In the genomic region with DNA sequence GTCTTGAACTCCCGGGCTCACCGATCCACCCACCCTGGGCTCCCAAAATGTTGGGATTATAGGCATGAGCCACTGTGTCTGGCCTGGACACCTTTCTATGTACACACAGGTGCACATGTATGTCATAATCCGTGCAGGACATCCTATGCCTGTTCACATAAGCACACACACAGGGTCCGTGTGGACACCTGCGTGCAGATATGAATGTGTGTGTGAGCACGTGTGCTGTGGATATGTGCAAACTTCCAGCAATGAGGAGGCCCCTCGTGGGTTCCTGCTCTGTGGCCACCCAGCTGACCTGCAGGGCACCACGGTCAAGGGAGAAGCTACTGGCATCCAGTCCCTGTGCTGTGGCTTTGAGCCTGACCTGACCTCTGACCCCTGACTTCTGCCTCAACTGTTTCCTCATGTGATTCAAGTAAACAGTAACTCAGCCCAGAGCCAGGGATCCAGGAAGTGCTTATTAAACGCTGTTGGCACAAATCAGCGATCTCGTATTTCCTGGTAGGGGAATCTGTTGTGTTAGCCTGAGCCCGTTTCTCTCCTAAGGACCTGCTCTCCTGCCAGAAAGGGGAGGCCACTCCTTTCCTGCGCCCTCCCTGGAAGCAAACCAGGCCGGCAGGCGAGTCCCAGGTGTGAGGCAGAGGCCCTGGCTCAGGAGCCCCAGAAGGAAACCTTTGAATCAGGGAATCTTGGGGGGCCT, we compare ENCODE assay signal across 10 cellular contexts. TPM values are rescaled to one million over a fixed set of nuclear protein-coding genes. Genes with fewer than 3 reads are reported as not detected.
DNase-seq lines count a peak whose midpoint lies in the region; ATAC-seq and TF ChIP-seq lines count a peak whose summit lies in the region.
"Had no signal": no experiment of that assay in that cellular context is flagged by ENCODE, and none has a peak within 500 bp of the region (broad histone marks: within the 10 kb centered on the region; RNA-seq: fewer than 3 reads in every experiment).

No MANE protein-coding gene starts in this region.

- H3K9me3 ChIP-seq in esophagus (ENCODE audit: control insufficient read depth in 2 of 2, insufficient read depth in 1 of 2, low read depth in 1 of 2, low read length in 1 of 2): no peaks in the 10 kb centered on the region

- H3K27me3 Mint-ChIP-seq in neural crest cell (ENCODE audit: low read depth): peaks cover 22% of the 10 kb centered on the region
- peaks cover 0 to 2% of the 10 kb centered on the region in 2 donors for H3K27me3 Mint-ChIP-seq in natural killer cell treated with Interleukin-12 subunit alpha and Interleukin-12 subunit beta and Interleukin-15 and Interleukin-18, amount 100 ng/mL, for 72 hours

- no peak overlapping the region for H3K4me3 ChIP-seq in esophagus (ENCODE audit: low read depth in 1 of 2, low read length in 2 of 2)
- H3K4me3 ChIP-seq: SJSA1 had no signal

- no peak for TF ChIP-seq CTCF in neural crest cell (conservative IDR thresholded peaks at IDR 0.05)

- no peak for ATAC-seq in natural killer cell treated with Interleukin-12 subunit alpha and Interleukin-12 subunit beta and Interleukin-15 and Interleukin-18, amount 100 ng/mL, for 72 hours

- H3K27ac ChIP-seq in esophagus (ENCODE audit: low read depth in 2 of 2, low read length in 1 of 2): peak overlapping the region; percentile 32 to 82
- H3K27ac ChIP-seq: SJSA1 had no signal

- H3K4me1 ChIP-seq in esophagus (ENCODE audit: control insufficient read depth in 2 of 2, insufficient read depth in 2 of 2, low read length in 1 of 2): peaks cover 0 to 11% of the 10 kb centered on the region in 2 donors

- no peaks in the 10 kb centered on the region for H3K27me3 ChIP-seq in esophagus (ENCODE audit: control insufficient read depth in 1 of 2, insufficient read depth in 2 of 2, low read length in 2 of 2)
- H3K27me3 ChIP-seq: SJSA1 had no signal

- 54 to 60% methylated on average over 15 of the region's 15 CpGs for WGBS in esophagus, 2 donors

- H3K27ac Mint-ChIP-seq in neural crest cell (ENCODE audit: unreplicated experiment): no peak overlapping the region
- no peak overlapping the region for H3K27ac Mint-ChIP-seq in natural killer cell treated with Interleukin-12 subunit alpha and Interleukin-12 subunit beta and Interleukin-15 and Interleukin-18, amount 100 ng/mL, for 72 hours

- peak overlapping the region; percentile 47 for H3K4me3 Mint-ChIP-seq in neural crest cell
- H3K4me3 Mint-ChIP-seq in natural killer cell treated with Interleukin-12 subunit alpha and Interleukin-12 subunit beta and Interleukin-15 and Interleukin-18, amount 100 ng/mL, for 72 hours: no peak overlapping the region

- no peaks in the 10 kb centered on the region for H3K36me3 ChIP-seq in esophagus (ENCODE audit: control insufficient read depth in 2 of 2, insufficient read depth in 2 of 2, low read length in 1 of 2)
- H3K36me3 ChIP-seq: SJSA1 had no signal

- H3K36me3 Mint-ChIP-seq in neural crest cell (ENCODE audit: low read depth): no peaks in the 10 kb centered on the region
- H3K36me3 Mint-ChIP-seq in natural killer cell treated with Interleukin-12 subunit alpha and Interleukin-12 subunit beta and Interleukin-15 and Interleukin-18, amount 100 ng/mL, for 72 hours: no peaks in the 10 kb centered on the region

- DNase-seq in COLO668 (lab: John Stamatoyannopoulos, UW; ENCODE audit: unreplicated experiment): peak; percentile 36
- peak; percentile 85 for DNase-seq in NCI-H2196 treated with DMSO at 0.1 percent for 48 hours (lab: John Stamatoyannopoulos, UW; ENCODE audit: unreplicated experiment)
- no peak for DNase-seq in neural crest cell (ENCODE audit: low read depth, low spot score)
- DNase-seq in activated T-cell treated with anti-CD3 and anti-CD28 coated beads for 4 hours: no peak
- no peak for DNase-seq in SHP77 treated with DMSO at 0.1 percent for 48 hours (lab: John Stamatoyannopoulos, UW)
- no peak for DNase-seq in natural killer cell treated with Interleukin-12 subunit alpha and Interleukin-12 subunit beta and Interleukin-15 and Interleukin-18, amount 100 ng/mL, for 72 hours (ENCODE audit: low spot score)
- DNase-seq in NOMO-1 treated with DMSO at 0.1 percent for 48 hours (lab: John Stamatoyannopoulos, UW; ENCODE audit: unreplicated experiment): no peak
- DNase-seq: activated CD8-positive, alpha-beta memory T cell treated with anti-CD3 and anti-CD28 coated beads, Interleukin-2, amount 50 U/mL, for 4 hours had no signal

- H3K9me3 Mint-ChIP-seq in neural crest cell: no peaks in the 10 kb centered on the region
- H3K9me3 Mint-ChIP-seq in natural killer cell treated with Interleukin-12 subunit alpha and Interleukin-12 subunit beta and Interleukin-15 and Interleukin-18, amount 100 ng/mL, for 72 hours: no peaks in the 10 kb centered on the region

- H3K4me1 Mint-ChIP-seq in neural crest cell: no peaks in the 10 kb centered on the region
- no peaks in the 10 kb centered on the region for H3K4me1 Mint-ChIP-seq in natural killer cell treated with Interleukin-12 subunit alpha and Interleukin-12 subunit beta and Interleukin-15 and Interleukin-18, amount 100 ng/mL, for 72 hours (ENCODE audit: low read depth in 2 of 2)

RNA-seq across cellular contexts. Expression of gene CPNE7, which starts 6.5 kb away (rescaled TPM):
- polyA plus RNA-seq in esophagus: 1 to 10 TPM; 1.5 to 4.5 TPM
- 2.7 and 3.1 TPM in 2 replicates for total RNA-seq in neural crest cell
- total RNA-seq in natural killer cell treated with Interleukin-12 subunit alpha and Interleukin-12 subunit beta and Interleukin-15 and Interleukin-18, amount 100 ng/mL, for 72 hours: 1 to 10 TPM in 1 of 2 donors, under 1 TPM in 1; 0.81 to 4.2 TPM

RNA-seq across cellular contexts. Expression of gene RPL13, which starts 21.5 kb away (rescaled TPM):
- polyA plus RNA-seq in esophagus: 1,000 to 10,000 TPM; 4,316 to 5,851 TPM
- total RNA-seq in neural crest cell: 2,012 and 2,013 TPM in 2 replicates
- total RNA-seq in natural killer cell treated with Interleukin-12 subunit alpha and Interleukin-12 subunit beta and Interleukin-15 and Interleukin-18, amount 100 ng/mL, for 72 hours: 1,000 to 10,000 TPM; 1,294 to 1,944 TPM

RNA-seq across cellular contexts. Expression of gene DPEP1, which starts 31.4 kb away (rescaled TPM):
- under 1 TPM in 1 of 2 donors, not detected in 1; 0.05 TPM for polyA plus RNA-seq in esophagus
- total RNA-seq in neural crest cell: 0.21 and 0.41 TPM in 2 replicates
- not detected for total RNA-seq in natural killer cell treated with Interleukin-12 subunit alpha and Interleukin-12 subunit beta and Interleukin-15 and Interleukin-18, amount 100 ng/mL, for 72 hours

Comparison
In these comparisons a context has a peak if more than half of its experiments do, and no peak if none do; other contexts are left out.
1. DNase-seq: peak in COLO668 (single experiment) and NCI-H2196 treated with DMSO at 0.1 percent for 48 hours (single experiment); none in neural crest cell (single experiment), activated T-cell treated with anti-CD3 and anti-CD28 coated beads for 4 hours (single experiment), SHP77 treated with DMSO at 0.1 percent for 48 hours (single experiment), natural killer cell treated with Interleukin-12 subunit alpha and Interleukin-12 subunit beta and Interleukin-15 and Interleukin-18, amount 100 ng/mL, for 72 hours (single experiment) and NOMO-1 treated with DMSO at 0.1 percent for 48 hours (single experiment).